ENCODE assay signal across 1 cellular context in genomic region chr16:75110637-75111513, GRCh38.
TF ChIP-seq lines count a peak whose summit lies in the region.

No MANE protein-coding gene starts in this region.

TF ChIP-seq in A549, 52 proteins besides CTCF, POLR2A, EP300 and RAD21 (continued from another document):
- TF ChIP-seq PBX3 (IDR thresholded peaks at IDR 0.05), result peak; percentile 62; the same call in 1 of the 2 replicates
- TF ChIP-seq KDM1A (IDR thresholded peaks at IDR 0.05; ENCODE audit: low read depth), result no peak
- no peak for TF ChIP-seq RCOR1 (IDR thresholded peaks at IDR 0.05; ENCODE audit: low read depth, low read length)
- no peak for TF ChIP-seq ATOH8 (CRISPR knock-in tag; IDR thresholded peaks at IDR 0.05; ENCODE audit: low read depth)
- no peak for TF ChIP-seq RARB (CRISPR knock-in tag; IDR thresholded peaks at IDR 0.05)
- no peak for TF ChIP-seq CBX8 (IDR thresholded peaks at IDR 0.05)
- TF ChIP-seq RNF2 (IDR thresholded peaks at IDR 0.05; ENCODE audit: borderline replicate concordance, low read depth), result no peak
- TF ChIP-seq CBX2 (IDR thresholded peaks at IDR 0.05; ENCODE audit: borderline replicate concordance, low read depth), result no peak
- no peak for TF ChIP-seq POLR2AphosphoS2 (conservative IDR thresholded peaks at IDR 0.05; ENCODE audit: low read length)
TF ChIP-seq in A549: peak in this region for 4.
